Comparison of ENCODE assay signal across 8 cellular contexts in genomic region chr17:46580082-46580481, GRCh38. TPM values are rescaled to one million over a fixed set of nuclear protein-coding genes. Genes with fewer than 3 reads are reported as not detected.
A peak's percentile ranks its signal among the peaks of the same experiment; 100 is the strongest.
DNase-seq lines count a peak whose midpoint lies in the region; ATAC-seq, FAIRE-seq and TF ChIP-seq lines count a peak whose summit lies in the region.
"Not testable (repeated sequence)": the region's sequence is repeated elsewhere in the genome, so short reads cannot be mapped to it uniquely, and the experiment has no call there.

No MANE protein-coding gene starts in this region.

- not testable (repeated sequence) for H3K27me3 ChIP-seq in Caco-2 (replicated peaks; ENCODE audit: control insufficient read depth, insufficient read depth, low read length); GM23338 (ENCODE audit: insufficient read depth); PC-3 (ENCODE audit: low read length); endothelial cell of umbilical vein (ENCODE audit: control insufficient read depth in 2 of 2, insufficient read depth in 2 of 2, low read length in 2 of 2); tibial artery

- POLR2A ChIA-PET in Caco-2 (lab: Charles Lee); PC-3 (lab: Charles Lee; ENCODE audit: unreplicated experiment); endothelial cell of umbilical vein (lab: Charles Lee): not testable (repeated sequence)

- H3K9ac ChIP-seq in PC-3 (ENCODE audit: low read length); endothelial cell of umbilical vein (replicated peaks; ENCODE audit: extremely low read depth, insufficient read depth, low read length): not testable (repeated sequence)

- peak overlapping the region; percentile 55 for H3K4me3 Mint-ChIP-seq in Caco-2 (ENCODE audit: unreplicated experiment)
- peak overlapping the region; percentile 48; the same call in 2 of the 3 replicates for H3K4me3 Mint-ChIP-seq in GM23338
- peak overlapping the region; percentile 40 for H3K4me3 Mint-ChIP-seq in activated naive CD8-positive, alpha-beta T cell
- H3K4me3 Mint-ChIP-seq in memory B cell = not testable (repeated sequence)
- peak overlapping the region; percentile 47 for H3K4me3 Mint-ChIP-seq in progenitor cell of endocrine pancreas (ENCODE audit: low read depth)

- not testable (repeated sequence) for H3K9me3 ChIP-seq in Caco-2; PC-3 (ENCODE audit: low read length); endothelial cell of umbilical vein (replicated peaks; ENCODE audit: control insufficient read depth, insufficient read depth, low read length); tibial artery

- intact Hi-C loops in Caco-2 (cut with micrococcal nuclease; ENCODE audit: unreplicated experiment); PC-3 (cut with micrococcal nuclease); endothelial cell of umbilical vein (cut with micrococcal nuclease); tibial artery (cut with DNase I; ENCODE audit: low total_unique reads): not testable (repeated sequence)

- TF ChIP-seq POLR2A in endothelial cell of umbilical vein (IDR thresholded peaks at IDR 0.05; ENCODE audit: low read depth, low read length) = not testable (repeated sequence)

- not testable (repeated sequence) for H3K27ac ChIP-seq in GM23338 (ENCODE audit: low read depth); PC-3 (ENCODE audit: low read length); endothelial cell of umbilical vein (ENCODE audit: insufficient read depth, low read depth, low read length)
- peak overlapping the region; percentile 50 to 71 for H3K27ac ChIP-seq in tibial artery

- H3K27me3 Mint-ChIP-seq in Caco-2 (ENCODE audit: insufficient read depth, unreplicated experiment); GM23338 (ENCODE audit: insufficient read depth, low read depth, poor library complexity); activated naive CD8-positive, alpha-beta T cell; memory B cell; progenitor cell of endocrine pancreas: not testable (repeated sequence)

- H3K9me1 ChIP-seq in endothelial cell of umbilical vein (replicated peaks; ENCODE audit: control insufficient read depth, extremely low read depth, insufficient read depth, low read length) = not testable (repeated sequence)

- H3K79me2 ChIP-seq in GM23338 (replicated peaks; ENCODE audit: insufficient read depth); PC-3 (ENCODE audit: low read length); endothelial cell of umbilical vein (ENCODE audit: control insufficient read depth, insufficient read depth, low read length): not testable (repeated sequence)

- not testable (repeated sequence) for H3K4me1 Mint-ChIP-seq in Caco-2 (ENCODE audit: low read depth, unreplicated experiment); GM23338; activated naive CD8-positive, alpha-beta T cell (ENCODE audit: low read depth); memory B cell; progenitor cell of endocrine pancreas (ENCODE audit: low read depth)

- not testable (repeated sequence) for FAIRE-seq in endothelial cell of umbilical vein (lab: Jason Lieb, UNC)

- not testable (repeated sequence) for H3K9me2 ChIP-seq in GM23338 (ENCODE audit: insufficient read depth); PC-3 (replicated peaks; ENCODE audit: low read length)

- not testable (repeated sequence) for H3K27ac Mint-ChIP-seq in Caco-2 (ENCODE audit: unreplicated experiment); GM23338; activated naive CD8-positive, alpha-beta T cell; memory B cell; progenitor cell of endocrine pancreas

- dilution Hi-C loops in endothelial cell of umbilical vein (cut with MboI; ENCODE audit: extremely low pct_ligation_motif_present, low sequenced_read_pairs) = not testable (repeated sequence)

- H3K36me3 Mint-ChIP-seq in Caco-2 (ENCODE audit: insufficient read depth, unreplicated experiment); GM23338 (ENCODE audit: low read depth); activated naive CD8-positive, alpha-beta T cell; memory B cell; progenitor cell of endocrine pancreas (ENCODE audit: insufficient read depth): not testable (repeated sequence)

- DNase-seq in Caco-2; GM23338 (ENCODE audit: low spot score); PC-3; endothelial cell of umbilical vein (ENCODE audit: low read depth, low spot score); memory B cell (ENCODE audit: low spot score in 2 of 2); progenitor cell of endocrine pancreas (ENCODE audit: low spot score, unreplicated experiment); tibial artery: not testable (repeated sequence)

- H3K36me3 ChIP-seq in Caco-2 (ENCODE audit: control insufficient read depth, insufficient read depth, low read length); GM23338 (ENCODE audit: insufficient read depth); PC-3 (ENCODE audit: low read depth, low read length); endothelial cell of umbilical vein (ENCODE audit: control insufficient read depth in 2 of 2, extremely low read depth in 1 of 2, insufficient read depth in 2 of 2, low read length in 2 of 2); tibial artery: not testable (repeated sequence)

- H3K4me1 ChIP-seq in Caco-2; GM23338 (ENCODE audit: insufficient read depth); PC-3 (ENCODE audit: insufficient read depth, low read length); endothelial cell of umbilical vein (ENCODE audit: control insufficient read depth, extremely low read depth, insufficient read depth, low read length); tibial artery: not testable (repeated sequence)

- not testable (repeated sequence) for H2AFZ ChIP-seq in GM23338; endothelial cell of umbilical vein (ENCODE audit: low read depth, low read length)
- 0 out of 2 replicates have a peak overlapping the region, but pooled peaks have one; percentile 48 for H2AFZ ChIP-seq in PC-3 (ENCODE audit: low read length)

- CTCF ChIA-PET in Caco-2 (lab: Charles Lee); PC-3 (lab: Charles Lee); endothelial cell of umbilical vein (lab: Charles Lee): not testable (repeated sequence)

- not testable (repeated sequence) for ATAC-seq in GM23338, PC-3
- ATAC-seq in memory B cell (ENCODE audit: low read depth) = peak; percentile 2

- BruUV-seq in Caco-2 (replicated peaks; lab: Mats Ljungman, UMichigan) (TSS peak; percentile 94), PC-3 (replicated peaks; lab: Mats Ljungman, UMichigan) (TSS peak; percentile 86)
- not testable (repeated sequence) for BruUV-seq in endothelial cell of umbilical vein (replicated peaks; lab: Mats Ljungman, UMichigan)

- not testable (repeated sequence) for TF ChIP-seq CTCF in Caco-2 (IDR thresholded peaks at IDR 0.05; ENCODE audit: insufficient read depth in 1 of 2, low read depth in 1 of 2, low read length in 1 of 2, severe bottlenecking in 1 of 2, unreplicated experiment in 1 of 2); GM23338 (conservative IDR thresholded peaks at IDR 0.05; ENCODE audit: low read depth in 2 of 2); PC-3 (conservative IDR thresholded peaks at IDR 0.05; ENCODE audit: low read depth, low read length); endothelial cell of umbilical vein (IDR thresholded peaks at IDR 0.05; ENCODE audit: extremely low read depth in 1 of 2, insufficient read depth in 1 of 2, low read depth in 1 of 2, low read length in 2 of 2); progenitor cell of endocrine pancreas (IDR thresholded peaks at IDR 0.05; ENCODE audit: unreplicated experiment); tibial artery (IDR thresholded peaks at IDR 0.05)

- not testable (repeated sequence) for H3K9me3 Mint-ChIP-seq in Caco-2 (ENCODE audit: unreplicated experiment); GM23338; activated naive CD8-positive, alpha-beta T cell (ENCODE audit: low read depth); memory B cell; progenitor cell of endocrine pancreas (ENCODE audit: low read depth)

- H3F3A ChIP-seq in GM23338 (replicated peaks; ENCODE audit: low read depth); PC-3 (ENCODE audit: low read length, unreplicated experiment): not testable (repeated sequence)

- not testable (repeated sequence) for H3K4me2 ChIP-seq in GM23338
- H3K4me2 ChIP-seq in PC-3 (ENCODE audit: low read length) (0 out of 2 replicates have a peak overlapping the region, but pooled peaks have one; percentile 46), endothelial cell of umbilical vein (ENCODE audit: insufficient read depth, low read length) (peak overlapping the region; percentile 42)

- H3K4me3 ChIP-seq in Caco-2 (ENCODE audit: low read depth, low read length) (peak overlapping the region; percentile 21; the same call in 1 of the 2 replicates), GM23338 (peak overlapping the region; percentile 37; the same call in 1 of the 2 replicates), tibial artery (peak overlapping the region; percentile 24 to 37)
- not testable (repeated sequence) for H3K4me3 ChIP-seq in PC-3 (ENCODE audit: low read length); endothelial cell of umbilical vein (replicated peaks in 1 of 3; ENCODE audit: insufficient read depth in 1 of 3, low read depth in 1 of 3, low read length in 3 of 3)

- H4K20me1 ChIP-seq in GM23338 (replicated peaks; ENCODE audit: insufficient read depth); PC-3 (ENCODE audit: low read length); endothelial cell of umbilical vein (replicated peaks; ENCODE audit: control insufficient read depth, extremely low read depth, insufficient read depth, low read length): not testable (repeated sequence)

RNA-seq across cellular contexts. Expression of gene ARL17A, which starts 0.6 kb away (rescaled TPM):
- total RNA-seq in Caco-2 (2022) (35.8 and 39.4 TPM in 2 replicates), PC-3 (2014; rRNA removed) (6.0 and 8.5 TPM in 2 replicates), endothelial cell of umbilical vein (10.0 and 11.2 TPM in 2 replicates), progenitor cell of endocrine pancreas (20.1 and 21.7 TPM in 2 replicates)
- total RNA-seq in GM23338 (2014; rRNA removed; shearing (Covaris generic)) = 24.4 and 47.1 TPM in 2 replicates
- polyA plus RNA-seq in GM23338 (2016; fragmentation: Nextera tagmentation; extraction: Ambion mirVana) (21.0 and 23.6 TPM in 2 replicates), endothelial cell of umbilical vein (9.5 and 15.8 TPM in 2 replicates)
- polyA plus RNA-seq in endothelial cell of umbilical vein (2011; cell fraction: cytosol; rRNA removed) = 3.9 and 7.3 TPM in 2 replicates
- 40.3 and 55.8 TPM in 2 replicates for polyA plus RNA-seq in endothelial cell of umbilical vein (2011; cell fraction: nucleus; rRNA removed)
- 5.8 and 6.0 TPM in 2 replicates for polyA plus RNA-seq in endothelial cell of umbilical vein (2012)
- 20.7 and 36.9 TPM in 2 replicates for polyA minus RNA-seq in endothelial cell of umbilical vein
- polyA minus RNA-seq in endothelial cell of umbilical vein (2011; cell fraction: cytosol; rRNA and poly(A)+ RNA removed) = 2.4 TPM
- polyA minus RNA-seq in endothelial cell of umbilical vein (2011; cell fraction: nucleus; rRNA and poly(A)+ RNA removed) = 22.9 and 24.9 TPM in 2 replicates

RNA-seq across cellular contexts. Expression of gene NSF, which starts 10.4 kb away (rescaled TPM):
- 51.1 and 53.8 TPM in 2 replicates for total RNA-seq in Caco-2 (2022)
- total RNA-seq in GM23338 (2014; rRNA removed; shearing (Covaris generic)) = 23.8 and 26.5 TPM in 2 replicates
- 9.5 and 12.5 TPM in 2 replicates for polyA plus RNA-seq in GM23338 (2016; fragmentation: Nextera tagmentation; extraction: Ambion mirVana)
- 50.3 and 52.2 TPM in 2 replicates for total RNA-seq in PC-3 (2014; rRNA removed)
- 43.7 and 45.6 TPM in 2 replicates for total RNA-seq in endothelial cell of umbilical vein
- 15.7 and 18.5 TPM in 2 replicates for polyA plus RNA-seq in endothelial cell of umbilical vein
- polyA plus RNA-seq in endothelial cell of umbilical vein (2011; cell fraction: cytosol; rRNA removed) = 21.9 and 22.5 TPM in 2 replicates
- 24.5 and 28.2 TPM in 2 replicates for polyA plus RNA-seq in endothelial cell of umbilical vein (2011; cell fraction: nucleus; rRNA removed)
- 35.0 and 50.1 TPM in 2 replicates for polyA plus RNA-seq in endothelial cell of umbilical vein (2012)
- polyA minus RNA-seq in endothelial cell of umbilical vein = 66.7 and 87.9 TPM in 2 replicates
- 10.0 TPM for polyA minus RNA-seq in endothelial cell of umbilical vein (2011; cell fraction: cytosol; rRNA and poly(A)+ RNA removed)
- 84.9 and 90.2 TPM in 2 replicates for polyA minus RNA-seq in endothelial cell of umbilical vein (2011; cell fraction: nucleus; rRNA and poly(A)+ RNA removed)
- 28.6 and 31.3 TPM in 2 replicates for total RNA-seq in progenitor cell of endocrine pancreas
